Comparison of ENCODE assay signal across 1 cellular context in genomic region chr12:57632898-57633825, GRCh38.
TF ChIP-seq lines count a peak whose summit lies in the region.

B4GALNT1 (minus strand) TSS chr12:57633201; CDS start chr12:57632132, 1,069 bp downstream.

TF ChIP-seq in K562, 482 proteins besides CTCF, POLR2A, EP300 and RAD21 (continued from another document and continues in another):
- TF ChIP-seq MNT (conservative IDR thresholded peaks at IDR 0.05) = peak in 1 of 2 experiments; percentile 60; a peak in 2 of 4 replicates
- no peak for TF ChIP-seq ZNF134 (CRISPR knock-in tag; conservative IDR thresholded peaks at IDR 0.05)
- no peak for TF ChIP-seq SMARCB1 (IDR thresholded peaks at IDR 0.05; ENCODE audit: insufficient read length, low read depth)
- TF ChIP-seq XRCC3 (IDR thresholded peaks at IDR 0.05) = no peak
- 0 out of 2 replicates have a peak, but pooled peaks have one; percentile 26 for TF ChIP-seq SMAD4 (CRISPR knock-in tag; conservative IDR thresholded peaks at IDR 0.05)
- TF ChIP-seq ILF3 (IDR thresholded peaks at IDR 0.05; ENCODE audit: borderline replicate concordance) = peak; percentile 45; the same call in 1 of the 2 replicates
- TF ChIP-seq RBM34 (IDR thresholded peaks at IDR 0.05; ENCODE audit: borderline replicate concordance, insufficient read depth, low read length) = no peak
- peak; percentile 41; the same call in 1 of the 2 replicates for TF ChIP-seq KLF13 (tag; IDR thresholded peaks at IDR 0.05; ENCODE audit: borderline replicate concordance, low read depth)
- TF ChIP-seq ZBED1 (IDR thresholded peaks at IDR 0.05) = no peak
- peak; percentile 27 for TF ChIP-seq PHF20 (IDR thresholded peaks at IDR 0.05; ENCODE audit: partially characterized antibody)
- 0 out of 2 replicates have a peak, but pooled peaks have one; percentile 13 for TF ChIP-seq JUND (IDR thresholded peaks at IDR 0.05; ENCODE audit: borderline replicate concordance, low read depth, low read length)
- TF ChIP-seq JUND (tag; IDR thresholded peaks at IDR 0.05; ENCODE audit: borderline replicate concordance, low read depth, low read length) = no peak
- TF ChIP-seq HDAC6 (IDR thresholded peaks at IDR 0.05; ENCODE audit: low read depth, low read length) = no peak
- no peak for TF ChIP-seq NR2C2 (CRISPR knock-in tag; IDR thresholded peaks at IDR 0.05)
- TF ChIP-seq NR2C2 (tag; IDR thresholded peaks at IDR 0.05) = peak; percentile 35; the same call in 1 of the 2 replicates
- no peak for TF ChIP-seq ZNF586 (CRISPR knock-in tag; conservative IDR thresholded peaks at IDR 0.05)
- no peak for TF ChIP-seq ZNF398 (CRISPR knock-in tag; IDR thresholded peaks at IDR 0.05)
- no peak for TF ChIP-seq HDAC3 (IDR thresholded peaks at IDR 0.05; ENCODE audit: borderline replicate concordance, partially characterized antibody)
- peak; percentile 90; the same call in 1 of the 2 replicates for TF ChIP-seq ZBTB7A (IDR thresholded peaks at IDR 0.05; ENCODE audit: borderline replicate concordance, control insufficient read depth, low read depth, low read length)
- TF ChIP-seq YY1 (IDR thresholded peaks at IDR 0.05; ENCODE audit: borderline replicate concordance in 1 of 3, control insufficient read depth in 1 of 3, extremely low read depth in 1 of 3, insufficient read depth in 3 of 3, insufficient read length in 1 of 3, insufficient replicate concordance in 2 of 3, low read depth in 1 of 3, low read length in 2 of 3) = peak in 2 of 3 experiments; percentile 54 to 62
- no peak for TF ChIP-seq SLC30A9 (CRISPR knock-in tag; IDR thresholded peaks at IDR 0.05)
- TF ChIP-seq MECOM (CRISPR knock-in tag; IDR thresholded peaks at IDR 0.05) = no peak
- peak in 1 of 2 experiments; percentile 63; a peak in 1 of 3 replicates for TF ChIP-seq CBX3 (IDR thresholded peaks at IDR 0.05; ENCODE audit: borderline replicate concordance in 1 of 2, low read length in 2 of 2)
- 0 out of 2 replicates have a peak, but pooled peaks have one; percentile 45 for TF ChIP-seq ZNF431 (CRISPR knock-in tag; IDR thresholded peaks at IDR 0.05)
- peak; percentile 87 for TF ChIP-seq CXXC5 (CRISPR knock-in tag; IDR thresholded peaks at IDR 0.05)
- no peak for TF ChIP-seq HDAC2 (IDR thresholded peaks at IDR 0.05)
- no peak for TF ChIP-seq NBN (IDR thresholded peaks at IDR 0.05; ENCODE audit: low read depth)
- TF ChIP-seq RBBP5 (IDR thresholded peaks at IDR 0.05; ENCODE audit: borderline replicate concordance, insufficient read depth, low read length, poor library complexity, severe bottlenecking) = peak; percentile 23
- TF ChIP-seq FUS (optimal IDR thresholded peaks at IDR 0.05; ENCODE audit: low read depth, low read length) = no peak
- TF ChIP-seq BHLHE40 (IDR thresholded peaks at IDR 0.05; ENCODE audit: low read length) = peak; percentile 45; the same call in 1 of the 2 replicates
- peak; percentile 85 for TF ChIP-seq RBFOX2 (IDR thresholded peaks at IDR 0.05; ENCODE audit: low read depth, low read length)
- TF ChIP-seq FOXP1 (CRISPR knock-in tag; IDR thresholded peaks at IDR 0.05) = no peak
- TF ChIP-seq ZNF79 (CRISPR knock-in tag; IDR thresholded peaks at IDR 0.05; ENCODE audit: low read depth) = no peak
- no peak for TF ChIP-seq BCL6 (CRISPR knock-in tag; IDR thresholded peaks at IDR 0.05)
- no peak for TF ChIP-seq ZFP30 (CRISPR knock-in tag; IDR thresholded peaks at IDR 0.05; ENCODE audit: borderline replicate concordance)
- TF ChIP-seq THRB (CRISPR knock-in tag; conservative IDR thresholded peaks at IDR 0.05) = no peak
- no peak for TF ChIP-seq DDX20 (tag; IDR thresholded peaks at IDR 0.05; ENCODE audit: low read depth)
- TF ChIP-seq TEAD1 (CRISPR knock-in tag; IDR thresholded peaks at IDR 0.05) = peak; percentile 67 to 97; a peak in 3 of 4 replicates
- TF ChIP-seq NKRF (IDR thresholded peaks at IDR 0.05; ENCODE audit: borderline replicate concordance) = no peak
- TF ChIP-seq RNF2 (IDR thresholded peaks at IDR 0.05) = peak; percentile 82
- TF ChIP-seq RUNX1 (IDR thresholded peaks at IDR 0.05; ENCODE audit: low read depth) = no peak
- TF ChIP-seq ZNF696 (CRISPR knock-in tag; conservative IDR thresholded peaks at IDR 0.05) = no peak
- no peak for TF ChIP-seq HEY1 (CRISPR knock-in tag; IDR thresholded peaks at IDR 0.05; ENCODE audit: borderline replicate concordance)
- TF ChIP-seq ZC3H8 (IDR thresholded peaks at IDR 0.05) = no peak
- TF ChIP-seq ZKSCAN8 (CRISPR knock-in tag; IDR thresholded peaks at IDR 0.05) = no peak
- TF ChIP-seq TBL1XR1 (IDR thresholded peaks at IDR 0.05; ENCODE audit: low read length in 2 of 2) = no peak
- TF ChIP-seq ATF6 (CRISPR knock-in tag; IDR thresholded peaks at IDR 0.05) = no peak
- TF ChIP-seq SIN3B (IDR thresholded peaks at IDR 0.05; ENCODE audit: low read depth) = 0 out of 2 replicates have a peak, but pooled peaks have one; percentile 41
- no peak for TF ChIP-seq CBX5 (IDR thresholded peaks at IDR 0.05; ENCODE audit: borderline replicate concordance, low read depth)
- peak; percentile 67; the same call in 1 of the 2 replicates for TF ChIP-seq ESRRA (IDR thresholded peaks at IDR 0.05; ENCODE audit: borderline replicate concordance, low read depth)
- no peak for TF ChIP-seq RAD51 (IDR thresholded peaks at IDR 0.05; ENCODE audit: borderline replicate concordance, low read depth)
- peak; percentile 78 for TF ChIP-seq HMGN3 (IDR thresholded peaks at IDR 0.05; ENCODE audit: borderline replicate concordance, extremely low read depth, insufficient read length, low read depth, low read length)
- TF ChIP-seq MYNN (IDR thresholded peaks at IDR 0.05) = no peak
- no peak for TF ChIP-seq MYNN (CRISPR knock-in tag; IDR thresholded peaks at IDR 0.05)
- TF ChIP-seq ELF2 (CRISPR knock-in tag; IDR thresholded peaks at IDR 0.05) = no peak
- no peak for TF ChIP-seq ZNF584 (CRISPR knock-in tag; IDR thresholded peaks at IDR 0.05; ENCODE audit: low read depth)
- no peak for TF ChIP-seq CCAR2 (IDR thresholded peaks at IDR 0.05; ENCODE audit: low read depth, low read length)
- no peak for TF ChIP-seq SMARCC2 (IDR thresholded peaks at IDR 0.05; ENCODE audit: low read depth)
- no peak for TF ChIP-seq GTF2E2 (tag; IDR thresholded peaks at IDR 0.05)
- TF ChIP-seq SP1 (CRISPR knock-in tag; IDR thresholded peaks at IDR 0.05) = no peak; the same call in 1 of the 2 replicates
- no peak for TF ChIP-seq COPS2 (conservative IDR thresholded peaks at IDR 0.05)
- TF ChIP-seq ZNF277 (CRISPR knock-in tag; IDR thresholded peaks at IDR 0.05; ENCODE audit: borderline replicate concordance) = no peak
- TF ChIP-seq ZNF764 (CRISPR knock-in tag; IDR thresholded peaks at IDR 0.05; ENCODE audit: low read depth) = no peak
- 0 out of 2 replicates have a peak, but pooled peaks have one; percentile 43 for TF ChIP-seq SRSF1 (IDR thresholded peaks at IDR 0.05; ENCODE audit: low read depth, low read length)
- 0 out of 2 replicates have a peak, but pooled peaks have one; percentile 57 for TF ChIP-seq CBX1 (IDR thresholded peaks at IDR 0.05; ENCODE audit: low read depth)
- no peak for TF ChIP-seq BCLAF1 (IDR thresholded peaks at IDR 0.05; ENCODE audit: borderline replicate concordance in 1 of 2, control insufficient read depth in 1 of 2, low read depth in 2 of 2, low read length in 1 of 2)
- TF ChIP-seq LCOR (CRISPR knock-in tag; IDR thresholded peaks at IDR 0.05) = no peak; the same call in none of the 2 replicates
- TF ChIP-seq IFI16 (CRISPR knock-in tag; IDR thresholded peaks at IDR 0.05) = no peak
- no peak for TF ChIP-seq STAT5A (IDR thresholded peaks at IDR 0.05; ENCODE audit: borderline replicate concordance, low read length)
